12 cellular contexts compared by ENCODE assay signal in the genomic region with DNA sequence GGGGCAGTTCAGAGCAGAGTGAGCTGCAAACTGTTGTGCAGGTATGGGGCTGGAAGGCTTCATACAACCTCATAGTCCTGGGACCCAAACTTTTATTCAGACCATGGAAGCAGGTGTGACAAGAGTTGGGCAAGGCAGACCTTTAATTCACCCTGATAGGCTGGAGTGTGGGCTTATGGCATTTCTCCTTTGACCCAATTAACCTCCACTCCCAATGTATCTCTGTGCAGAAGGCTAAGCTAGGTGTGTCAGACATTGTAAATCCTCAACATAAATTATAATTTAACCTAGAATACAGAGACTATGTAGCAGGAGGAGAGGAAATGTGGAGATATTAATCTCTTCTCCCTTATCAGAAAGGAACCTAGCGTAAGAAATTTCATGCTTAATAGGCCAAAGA. TPM values are rescaled to one million over a fixed set of nuclear protein-coding genes. Genes with fewer than 3 reads are reported as not detected.
"Had no signal": no experiment of that assay in that cellular context is flagged by ENCODE, and none has a peak within 500 bp of the region (broad histone marks: within the 10 kb centered on the region; RNA-seq: fewer than 3 reads in every experiment).

No MANE protein-coding gene starts in this region.

- H3K27ac ChIP-seq: GM23248 had no signal

- DNase-seq: GM23248, GOT3, H7, H9, HCEC 1CT, HFFc6 had no signal

- FAIRE-seq: H1, H54 had no signal

- H3K4me3 ChIP-seq: GM23248, GM23338, HAP-1 had no signal

- H3K9me3 ChIP-seq: HAP-1 had no signal

- H3K4me1 ChIP-seq: HAP-1 had no signal

- H3K36me3 ChIP-seq: HAP-1 had no signal

- ATAC-seq: GM23338, HCT116 had no signal

RNA-seq across cellular contexts. Expression of gene OR10H2, which starts 12.2 kb away (rescaled TPM):
- total RNA-seq: GM23248, GM23338, H1, H4, H7, H9, HFFc6 had no signal
- polyA plus RNA-seq: GM23248, GM23338, H1 had no signal

RNA-seq across cellular contexts. Expression of gene OR10H3, which starts 22.1 kb away (rescaled TPM):
- total RNA-seq: GM23248, GM23338, H1, H4, H7, H9, HFFc6 had no signal
- polyA plus RNA-seq: GM23248, GM23338, H1 had no signal

RNA-seq across cellular contexts. Expression of gene CYP4F12, which starts 42.8 kb away (rescaled TPM):
- total RNA-seq: GM23248, GM23338, H1, H7, H9, HFFc6 had no signal
- polyA plus RNA-seq: GM23248, GM23338, H1 had no signal
